ENCODE assay signal across 9 cellular contexts in genomic region chr11:63553759-63554158, GRCh38. TPM values are rescaled to one million over a fixed set of nuclear protein-coding genes. Genes with fewer than 3 reads are reported as not detected.
DNase-seq lines count a peak whose midpoint lies in the region; ATAC-seq and TF ChIP-seq lines count a peak whose summit lies in the region.
"Had no signal": no experiment of that assay in that cellular context is flagged by ENCODE, and none has a peak within 500 bp of the region (broad histone marks: within the 10 kb centered on the region; RNA-seq: fewer than 3 reads in every experiment).

No MANE protein-coding gene starts in this region.

- H3K4me3 ChIP-seq in fibroblast of mammary gland (ENCODE audit: control insufficient read depth, low read depth, low read length), result no peak overlapping the region
- H3K4me3 ChIP-seq: skin epidermis had no signal

- DNase-seq in GM13977 (ENCODE audit: low spot score) (peak; percentile 74), T-helper 22 cell (ENCODE audit: low read depth) (peak; percentile 17), fibroblast of mammary gland (ENCODE audit: low read depth) (peak; percentile 10), mesenteric fat pad (ENCODE audit: low spot score) (no peak), NCI-H510A (lab: John Stamatoyannopoulos, UW) (no peak), UCSD-AML1 (lab: John Stamatoyannopoulos, UW; ENCODE audit: unreplicated experiment) (no peak), DMS153 treated with DMSO at 0.1 percent for 48 hours (lab: John Stamatoyannopoulos, UW; ENCODE audit: unreplicated experiment) (no peak)

- no peak for TF ChIP-seq CTCF in GM13977 (IDR thresholded peaks at IDR 0.05; ENCODE audit: extremely low read depth, insufficient read depth, missing control alignments)
- no peak for TF ChIP-seq CTCF in fibroblast of mammary gland (conservative IDR thresholded peaks at IDR 0.05; ENCODE audit: control insufficient read depth, insufficient read depth, low read depth, low read length)

- in situ Hi-C loops in GM13977 (cut with MboI; ENCODE audit: low pct_unique_long_range_greater_than_20kb, low sequenced_read_pairs, unreplicated experiment), result no loop called here

- ATAC-seq in HG02678 (IDR thresholded peaks at IDR 0.05; ENCODE audit: unreplicated experiment), result peak; percentile 82

RNA-seq across cellular contexts. Expression of gene PLAAT2, which starts 9.4 kb away (rescaled TPM):
- total RNA-seq in mesenteric fat pad, result 0.64 TPM

RNA-seq across cellular contexts. Expression of gene PLAAT4, which starts 17.2 kb away (rescaled TPM):
- 13.0 TPM for total RNA-seq in mesenteric fat pad

RNA-seq across cellular contexts. Expression of gene LGALS12, which starts 47.9 kb away (rescaled TPM):
- total RNA-seq in mesenteric fat pad, result 80.9 TPM

Comparison
In these comparisons a context has a peak if more than half of its experiments do, and no peak if none do; other contexts are left out.
1. DNase-seq: peak in GM13977 (single experiment), T-helper 22 cell (single experiment) and fibroblast of mammary gland (single experiment); none in mesenteric fat pad (single experiment), NCI-H510A (single experiment), UCSD-AML1 (single experiment) and DMS153 treated with DMSO at 0.1 percent for 48 hours (single experiment).